In the genomic region with DNA sequence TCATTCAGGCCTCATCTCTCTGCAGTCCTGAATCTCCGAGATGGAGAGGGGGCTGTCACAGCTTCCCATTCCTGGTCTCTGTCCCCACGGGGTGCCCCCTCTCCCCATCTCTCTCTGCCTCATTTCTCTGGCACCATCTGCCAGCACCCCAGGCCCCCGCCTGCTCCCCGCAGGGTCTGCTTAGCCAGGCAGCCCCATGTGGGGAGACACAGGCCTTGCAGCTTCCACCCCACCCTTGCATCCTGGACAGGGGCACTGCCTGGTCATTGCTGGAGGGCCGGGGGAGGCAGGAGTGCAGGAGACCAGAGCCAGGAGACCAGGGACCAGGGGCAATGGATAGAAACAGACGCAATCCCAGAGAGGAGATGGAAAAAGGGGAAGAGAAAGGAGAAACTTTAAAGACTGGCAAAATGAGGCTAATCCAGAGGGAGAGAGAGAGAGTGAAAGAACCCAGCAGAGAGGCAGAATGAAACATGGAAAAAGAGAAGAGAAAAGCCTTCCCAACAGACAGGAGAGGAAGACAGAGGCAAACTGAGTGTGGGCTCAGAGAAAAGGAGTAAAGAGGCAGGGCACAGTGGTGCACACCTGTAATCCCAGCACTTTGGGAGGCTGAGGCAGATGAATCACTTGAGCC, we compare ENCODE assay signal across 1 cellular context.
TF ChIP-seq lines count a peak whose summit lies in the region.

No MANE protein-coding gene starts in this region.

TF ChIP-seq in WTC11, 78 proteins besides CTCF, POLR2A, EP300 and RAD21 (continued from another document):
- TF ChIP-seq, protein P1, sequence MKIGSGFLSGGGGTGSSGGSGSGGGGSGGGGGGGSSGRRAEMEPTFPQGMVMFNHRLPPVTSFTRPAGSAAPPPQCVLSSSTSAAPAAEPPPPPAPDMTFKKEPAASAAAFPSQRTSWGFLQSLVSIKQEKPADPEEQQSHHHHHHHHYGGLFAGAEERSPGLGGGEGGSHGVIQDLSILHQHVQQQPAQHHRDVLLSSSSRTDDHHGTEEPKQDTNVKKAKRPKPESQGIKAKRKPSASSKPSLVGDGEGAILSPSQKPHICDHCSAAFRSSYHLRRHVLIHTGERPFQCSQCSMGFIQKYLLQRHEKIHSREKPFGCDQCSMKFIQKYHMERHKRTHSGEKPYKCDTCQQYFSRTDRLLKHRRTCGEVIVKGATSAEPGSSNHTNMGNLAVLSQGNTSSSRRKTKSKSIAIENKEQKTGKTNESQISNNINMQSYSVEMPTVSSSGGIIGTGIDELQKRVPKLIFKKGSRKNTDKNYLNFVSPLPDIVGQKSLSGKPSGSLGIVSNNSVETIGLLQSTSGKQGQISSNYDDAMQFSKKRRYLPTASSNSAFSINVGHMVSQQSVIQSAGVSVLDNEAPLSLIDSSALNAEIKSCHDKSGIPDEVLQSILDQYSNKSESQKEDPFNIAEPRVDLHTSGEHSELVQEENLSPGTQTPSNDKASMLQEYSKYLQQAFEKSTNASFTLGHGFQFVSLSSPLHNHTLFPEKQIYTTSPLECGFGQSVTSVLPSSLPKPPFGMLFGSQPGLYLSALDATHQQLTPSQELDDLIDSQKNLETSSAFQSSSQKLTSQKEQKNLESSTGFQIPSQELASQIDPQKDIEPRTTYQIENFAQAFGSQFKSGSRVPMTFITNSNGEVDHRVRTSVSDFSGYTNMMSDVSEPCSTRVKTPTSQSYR (CRISPR knock-in tag; IDR thresholded peaks at IDR 0.05) = no peak
- TF ChIP-seq TEAD1 (CRISPR knock-in tag; IDR thresholded peaks at IDR 0.05) (no peak), TP53 (CRISPR knock-in tag; IDR thresholded peaks at IDR 0.05) (no peak), CREB1 (CRISPR knock-in tag; IDR thresholded peaks at IDR 0.05) (no peak), NR2C2 (CRISPR knock-in tag; IDR thresholded peaks at IDR 0.05) (no peak)
TF ChIP-seq in WTC11: peak in this region for 0.
